9 cellular contexts compared by ENCODE assay signal in the genomic region with DNA sequence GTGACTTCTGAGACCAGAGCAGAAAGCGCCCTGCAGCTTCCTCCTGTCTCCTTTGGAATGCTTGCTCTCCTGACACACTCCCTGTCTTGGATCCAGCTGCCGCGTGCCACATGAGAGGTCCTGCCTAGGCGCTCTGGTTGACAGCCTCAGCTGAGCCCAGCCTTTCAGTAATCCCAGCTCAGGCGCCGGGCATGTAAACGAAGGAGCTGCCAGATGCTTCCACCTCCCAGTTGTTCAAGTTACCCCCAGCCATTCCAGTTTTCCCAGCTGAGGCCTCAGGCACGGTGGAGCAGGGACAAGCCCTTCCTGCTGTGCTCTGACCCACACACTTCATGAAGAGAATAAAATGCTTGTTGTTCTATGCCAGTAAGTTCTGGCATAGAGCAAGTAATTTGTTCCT. TPM values are rescaled to one million over a fixed set of nuclear protein-coding genes. Genes with fewer than 3 reads are reported as not detected.
DNase-seq lines count a peak whose midpoint lies in the region; ATAC-seq and TF ChIP-seq lines count a peak whose summit lies in the region.
"Had no signal": no experiment of that assay in that cellular context is flagged by ENCODE, and none has a peak within 500 bp of the region (broad histone marks: within the 10 kb centered on the region; RNA-seq: fewer than 3 reads in every experiment).

No MANE protein-coding gene starts in this region.

- H3K27ac ChIP-seq in SJCRH30, result no peak overlapping the region
- H3K27ac ChIP-seq in gastroesophageal sphincter, result peak overlapping the region in 3 of 4 donors; percentile 64 to 72 (median 70)
- H3K27ac ChIP-seq in prostate gland, result peak overlapping the region; percentile 22 to 47

- TF ChIP-seq POLR2A in gastroesophageal sphincter (IDR thresholded peaks at IDR 0.05) (no peak), prostate gland (IDR thresholded peaks at IDR 0.05) (no peak)

- DNase-seq in ELR (ENCODE audit: low read depth) (peak; percentile 9), SJCRH30 (peak; percentile 88 to 93), prostate gland (ENCODE audit: low spot score) (peak; percentile 53), NCI-H446 (lab: John Stamatoyannopoulos, UW) (no peak)
- no peak for DNase-seq in stimulated activated CD4-positive, alpha-beta T cell treated with anti-CD3 and anti-CD28 coated beads, Interleukin-2, amount 100 ng/mL, for 48 hours
- DNase-seq in stimulated activated CD4-positive, alpha-beta T cell treated with anti-CD3 and anti-CD28 coated beads, Interleukin-1b, Interleukin-23, amount 100 ng/mL, for 48 hours, result no peak
- DNase-seq in stimulated activated CD4-positive, alpha-beta T cell treated with anti-CD3 and anti-CD28 coated beads, Interleukin-4, amount 100 ng/mL, for 1 hour, result no peak
- DNase-seq: erythroblast had no signal

- TF ChIP-seq CTCF in gastroesophageal sphincter (IDR thresholded peaks at IDR 0.05), result no peak
- TF ChIP-seq CTCF in prostate gland (IDR thresholded peaks at IDR 0.05), result no peak

- H3K27me3 ChIP-seq in SJCRH30, result peaks cover 7% of the 10 kb centered on the region
- H3K27me3 ChIP-seq in gastroesophageal sphincter, result no peaks in the 10 kb centered on the region
- H3K27me3 ChIP-seq in prostate gland (replicated peaks; ENCODE audit: insufficient read depth), result no peaks in the 10 kb centered on the region

- TF ChIP-seq EP300 in gastroesophageal sphincter (IDR thresholded peaks at IDR 0.05), result no peak

- intact Hi-C loops in prostate gland (cut with DNase I), result no loop called here

- H3K9me3 ChIP-seq in SJCRH30 (replicated peaks), result no peaks in the 10 kb centered on the region
- H3K9me3 ChIP-seq in gastroesophageal sphincter, result peaks cover 0 to 1% (median 0%) of the 10 kb centered on the region in 3 donors
- no peaks in the 10 kb centered on the region for H3K9me3 ChIP-seq in prostate gland

- H3K4me1 ChIP-seq in SJCRH30 (peaks cover 24% of the 10 kb centered on the region), gastroesophageal sphincter (peaks cover 0 to 49% (median 18%) of the 10 kb centered on the region in 3 donors), prostate gland (replicated peaks) (peaks cover 3% of the 10 kb centered on the region)

- peak; percentile 67 for ATAC-seq in gastroesophageal sphincter

- 0% methylated on average over 1 of the region's 8 CpGs for WGBS in gastroesophageal sphincter (ENCODE audit: low coverage in 1 of 2), 2 donors
- WGBS in prostate gland, result 15% methylated on average over 8 of the region's 8 CpGs

- H3K4me3 ChIP-seq in SJCRH30 (no peak overlapping the region), gastroesophageal sphincter (no peak overlapping the region), prostate gland (no peak overlapping the region)

- H3K36me3 ChIP-seq in SJCRH30 (no peaks in the 10 kb centered on the region), gastroesophageal sphincter (no peaks in the 10 kb centered on the region), prostate gland (no peaks in the 10 kb centered on the region)

RNA-seq across cellular contexts. Expression of a gene that starts 14.3 kb away (rescaled TPM):
- 0.36 and 0.43 TPM in 2 replicates for total RNA-seq in SJCRH30 (2014; rRNA removed; shearing (Covaris generic))
- 100 to 1,000 TPM in 1 of 4 donors, 10 to 100 TPM in 3; 38.9 to 114 (median 62.1) TPM for total RNA-seq in gastroesophageal sphincter
- 10 to 100 TPM in 1 of 2 donors, 1 to 10 TPM in 1; 9.8 to 47.7 TPM for total RNA-seq in prostate gland

Comparison
In these comparisons a context has a peak if more than half of its experiments do, and no peak if none do; other contexts are left out.
1. DNase-seq: peak in ELR (single experiment), SJCRH30 (2 of 2) and prostate gland (single experiment); none in stimulated activated CD4-positive, alpha-beta T cell treated with anti-CD3 and anti-CD28 coated beads, Interleukin-2, amount 100 ng/mL, for 48 hours (0 of 2), NCI-H446 (0 of 2), stimulated activated CD4-positive, alpha-beta T cell treated with anti-CD3 and anti-CD28 coated beads, Interleukin-1b, Interleukin-23, amount 100 ng/mL, for 48 hours (single experiment) and stimulated activated CD4-positive, alpha-beta T cell treated with anti-CD3 and anti-CD28 coated beads, Interleukin-4, amount 100 ng/mL, for 1 hour (single experiment).